Comparison of ENCODE assay signal across 8 cellular contexts in genomic region chr11:62539238-62539925, GRCh38. TPM values are rescaled to one million over a fixed set of nuclear protein-coding genes. Genes with fewer than 3 reads are reported as not detected.
DNase-seq lines count a peak whose midpoint lies in the region; ATAC-seq and TF ChIP-seq lines count a peak whose summit lies in the region.

No MANE protein-coding gene starts in this region.

- TF ChIP-seq CTCF in KMS-11 (conservative IDR thresholded peaks at IDR 0.05; ENCODE audit: low read depth, low read length) (no peak), esophagus squamous epithelium (IDR thresholded peaks at IDR 0.05) (no peak), ovary (IDR thresholded peaks at IDR 0.05) (no peak)

- H3K4me2 ChIP-seq in BLaER1 treated with 17β-estradiol and CSF1 and Interleukin-3, amounts not matched to agents 10 nM and 100 nM = peak overlapping the region; percentile 32 to 100 (median 89)
- H3K4me2 ChIP-seq in KMS-11 = peak overlapping the region; percentile 68

- peaks cover 0 to 20% (median 16%) of the 10 kb centered on the region in 11 experiments; a peak in 16 of 22 replicates for H3K27me3 ChIP-seq in BLaER1 treated with 17β-estradiol and CSF1 and Interleukin-3, amounts not matched to agents 10 nM and 100 nM
- H3K27me3 ChIP-seq in KMS-11 (ENCODE audit: insufficient read depth, low read depth) (no peaks in the 10 kb centered on the region), esophagus squamous epithelium (no peaks in the 10 kb centered on the region), ovary (no peaks in the 10 kb centered on the region)

- DNase-seq in activated CD4-positive, alpha-beta memory T cell treated with anti-CD3 and anti-CD28 coated beads, Interleukin-2, amount 10 ng/mL, durations not matched to agents 7 days and 5 days = peak; percentile 58
- no peak for DNase-seq in esophagus squamous epithelium (lab: John Stamatoyannopoulos, UW)
- DNase-seq in ovary = peak; percentile 81 to 89 (median 89)

- no peaks in the 10 kb centered on the region for H3K27me3 Mint-ChIP-seq in activated CD4-positive, alpha-beta memory T cell treated with anti-CD3 and anti-CD28 coated beads, Interleukin-2, amount 10 ng/mL, durations not matched to agents 7 days and 5 days

- no peak overlapping the region for H2AFZ ChIP-seq in KMS-11 (ENCODE audit: low read depth)

- peaks cover 0 to 47% (median 0%) of the 10 kb centered on the region in 11 experiments; a peak in 11 of 22 replicates for H3K36me3 ChIP-seq in BLaER1 treated with 17β-estradiol and CSF1 and Interleukin-3, amounts not matched to agents 10 nM and 100 nM
- peaks cover 3% of the 10 kb centered on the region; the same call in 1 of the 2 replicates for H3K36me3 ChIP-seq in KMS-11 (ENCODE audit: insufficient read depth)
- peaks cover 19 to 43% (median 23%) of the 10 kb centered on the region in 3 donors for H3K36me3 ChIP-seq in esophagus squamous epithelium
- H3K36me3 ChIP-seq in ovary = no peaks in the 10 kb centered on the region

- H3K36me3 Mint-ChIP-seq in activated CD4-positive, alpha-beta memory T cell treated with anti-CD3 and anti-CD28 coated beads, Interleukin-2, amount 10 ng/mL, durations not matched to agents 7 days and 5 days (ENCODE audit: low read depth) = peaks cover 56% of the 10 kb centered on the region

- H3K9ac ChIP-seq in BLaER1 treated with 17β-estradiol and CSF1 and Interleukin-3, amounts not matched to agents 10 nM and 100 nM = peak overlapping the region in 7 of 11 experiments; percentile 5 to 96 (median 62); a peak in 10 of 22 replicates
- no peak overlapping the region for H3K9ac ChIP-seq in KMS-11

- H3K27ac ChIP-seq in BLaER1 treated with 17β-estradiol and CSF1 and Interleukin-3, amounts not matched to agents 10 nM and 100 nM = peak overlapping the region in 4 of 11 experiments; percentile 13 to 84 (median 60); a peak in 7 of 22 replicates
- H3K27ac ChIP-seq in KMS-11 = no peak overlapping the region
- H3K27ac ChIP-seq in esophagus squamous epithelium = peak overlapping the region; percentile 99 to 100 (median 100)
- peak overlapping the region in 1 of 2 donors; percentile 32 for H3K27ac ChIP-seq in ovary

- intact Hi-C loops in esophagus squamous epithelium (cut with DNase I) (no loop called here), ovary (cut with DNase I) (no loop called here)

- TF ChIP-seq EP300 in ovary (IDR thresholded peaks at IDR 0.05) = no peak

- 4 to 22% methylated on average over 3 to 5 of the region's 13 CpGs for WGBS in esophagus squamous epithelium, 2 donors
- 13 to 17% (median 13%) methylated on average over 12 to 13 of the region's 13 CpGs for WGBS in ovary, 3 donors

- peak overlapping the region in 4 of 10 experiments; percentile 15 to 92 (median 30); a peak in 5 of 20 replicates for H3K4me3 ChIP-seq in BLaER1 treated with 17β-estradiol and CSF1 and Interleukin-3, amounts not matched to agents 10 nM and 100 nM
- no peak overlapping the region for H3K4me3 ChIP-seq in KMS-11 (IDR thresholded peaks at IDR 0.05; ENCODE audit: insufficient read depth, low read depth, low read length)
- peak overlapping the region; percentile 2 to 100 (median 98) for H3K4me3 ChIP-seq in esophagus squamous epithelium
- H3K4me3 ChIP-seq in ovary = peak overlapping the region; percentile 24

- POLR2A ChIA-PET in activated CD4-positive, alpha-beta memory T cell treated with anti-CD3 and anti-CD28 coated beads, Interleukin-2, amount 10 ng/mL, durations not matched to agents 7 days and 5 days (lab: Charles Lee) = interaction anchor here (0.6 to 11.2 kb wide), 8 partner anchors 17 to 342 kb away, joined by 3 to 364 read pairs (median 4); partner anchors contain the start of genes SLC3A2, TUT1 and UQCC3

- ATAC-seq in HG03196 (IDR thresholded peaks at IDR 0.05; ENCODE audit: unreplicated experiment) (no peak), HG03571 (IDR thresholded peaks at IDR 0.05; ENCODE audit: unreplicated experiment) (no peak), HG03469 (IDR thresholded peaks at IDR 0.05; ENCODE audit: unreplicated experiment) (no peak)

- H3K4me3 Mint-ChIP-seq in activated CD4-positive, alpha-beta memory T cell treated with anti-CD3 and anti-CD28 coated beads, Interleukin-2, amount 10 ng/mL, durations not matched to agents 7 days and 5 days = peak overlapping the region; percentile 100

- CTCF ChIA-PET in activated CD4-positive, alpha-beta memory T cell treated with anti-CD3 and anti-CD28 coated beads, Interleukin-2, amount 10 ng/mL, durations not matched to agents 7 days and 5 days (lab: Charles Lee) = interaction anchor here (0.7 to 10.3 kb wide), 9 partner anchors 13 to 146 kb away, joined by 3 to 256 read pairs (median 6); no protein-coding TSS in a partner anchor

- H3K27ac Mint-ChIP-seq in activated CD4-positive, alpha-beta memory T cell treated with anti-CD3 and anti-CD28 coated beads, Interleukin-2, amount 10 ng/mL, durations not matched to agents 7 days and 5 days = peak overlapping the region; percentile 86

- no peaks in the 10 kb centered on the region for H3K9me3 Mint-ChIP-seq in activated CD4-positive, alpha-beta memory T cell treated with anti-CD3 and anti-CD28 coated beads, Interleukin-2, amount 10 ng/mL, durations not matched to agents 7 days and 5 days

- peaks cover 0 to 99% (median 9%) of the 10 kb centered on the region in 11 experiments; a peak in 12 of 22 replicates for H4K20me1 ChIP-seq in BLaER1 treated with 17β-estradiol and CSF1 and Interleukin-3, amounts not matched to agents 10 nM and 100 nM
- peaks cover 31% of the 10 kb centered on the region for H4K20me1 ChIP-seq in KMS-11 (ENCODE audit: insufficient read depth)

- no peaks in the 10 kb centered on the region for H3K9me3 ChIP-seq in BLaER1 treated with 17β-estradiol and CSF1 and Interleukin-3, amounts not matched to agents 10 nM and 100 nM (replicated peaks in 1 of 11)
- H3K9me3 ChIP-seq in esophagus squamous epithelium = no peaks in the 10 kb centered on the region
- no peaks in the 10 kb centered on the region for H3K9me3 ChIP-seq in ovary

- TF ChIP-seq POLR2A in esophagus squamous epithelium (IDR thresholded peaks at IDR 0.05) (no peak), ovary (IDR thresholded peaks at IDR 0.05) (no peak)

- peaks cover 83% of the 10 kb centered on the region for H3K79me2 ChIP-seq in KMS-11 (ENCODE audit: insufficient read depth, low read depth)

- peaks cover 32 to 74% (median 62%) of the 10 kb centered on the region in 10 experiments for H3K4me1 ChIP-seq in BLaER1 treated with 17β-estradiol and CSF1 and Interleukin-3, amounts not matched to agents 10 nM and 100 nM
- H3K4me1 ChIP-seq in KMS-11 (ENCODE audit: low read depth, poor library complexity, severe bottlenecking) (peaks cover 49% of the 10 kb centered on the region), esophagus squamous epithelium (peaks cover 64 to 98% (median 66%) of the 10 kb centered on the region in 3 donors), ovary (ENCODE audit: insufficient read depth) (peaks cover 46% of the 10 kb centered on the region)

- H3K4me1 Mint-ChIP-seq in activated CD4-positive, alpha-beta memory T cell treated with anti-CD3 and anti-CD28 coated beads, Interleukin-2, amount 10 ng/mL, durations not matched to agents 7 days and 5 days = peaks cover 79% of the 10 kb centered on the region

RNA-seq across cellular contexts. Expression of gene AHNAK, which starts 7.2 kb away (rescaled TPM):
- 100 to 1,000 TPM; 323 to 360 TPM for total RNA-seq in activated CD4-positive, alpha-beta memory T cell treated with anti-CD3 and anti-CD28 coated beads, Interleukin-2, amount 10 ng/mL, durations not matched to agents 7 days and 5 days
- 1,000 to 10,000 TPM in 2 of 4 donors, 100 to 1,000 TPM in 2; 695 to 1,250 (median 954) TPM for total RNA-seq in esophagus squamous epithelium
- 100 to 1,000 TPM; 353 to 699 (median 607) TPM for total RNA-seq in ovary
- polyA plus RNA-seq in ovary = 100 to 1,000 TPM; 114 to 376 TPM

RNA-seq across cellular contexts. Expression of gene EEF1G, which starts 34.3 kb away (rescaled TPM):
- total RNA-seq in activated CD4-positive, alpha-beta memory T cell treated with anti-CD3 and anti-CD28 coated beads, Interleukin-2, amount 10 ng/mL, durations not matched to agents 7 days and 5 days = 100 to 1,000 TPM; 991 to 999 TPM
- 1,000 to 10,000 TPM; 1,144 to 2,095 (median 1,685) TPM for total RNA-seq in esophagus squamous epithelium
- total RNA-seq in ovary = 1,000 to 10,000 TPM; 2,147 to 3,018 (median 2,446) TPM
- polyA plus RNA-seq in ovary = 1,000 to 10,000 TPM; 2,476 to 3,023 TPM

RNA-seq across cellular contexts. Expression of gene TUT1, which starts 51.9 kb away (rescaled TPM):
- 10 to 100 TPM; 23.7 to 25.2 TPM for total RNA-seq in activated CD4-positive, alpha-beta memory T cell treated with anti-CD3 and anti-CD28 coated beads, Interleukin-2, amount 10 ng/mL, durations not matched to agents 7 days and 5 days
- total RNA-seq in esophagus squamous epithelium = 10 to 100 TPM in 1 of 4 donors, 1 to 10 TPM in 3; 5.0 to 12.7 (median 8.0) TPM
- 10 to 100 TPM in 5 of 7 donors, 1 to 10 TPM in 2; 6.9 to 27.3 (median 21.1) TPM for total RNA-seq in ovary
- 10 to 100 TPM in 1 of 2 donors, 1 to 10 TPM in 1; 5.9 to 18.3 TPM for polyA plus RNA-seq in ovary
